ENCODE assay signal across 1 cellular context in the genomic region with DNA sequence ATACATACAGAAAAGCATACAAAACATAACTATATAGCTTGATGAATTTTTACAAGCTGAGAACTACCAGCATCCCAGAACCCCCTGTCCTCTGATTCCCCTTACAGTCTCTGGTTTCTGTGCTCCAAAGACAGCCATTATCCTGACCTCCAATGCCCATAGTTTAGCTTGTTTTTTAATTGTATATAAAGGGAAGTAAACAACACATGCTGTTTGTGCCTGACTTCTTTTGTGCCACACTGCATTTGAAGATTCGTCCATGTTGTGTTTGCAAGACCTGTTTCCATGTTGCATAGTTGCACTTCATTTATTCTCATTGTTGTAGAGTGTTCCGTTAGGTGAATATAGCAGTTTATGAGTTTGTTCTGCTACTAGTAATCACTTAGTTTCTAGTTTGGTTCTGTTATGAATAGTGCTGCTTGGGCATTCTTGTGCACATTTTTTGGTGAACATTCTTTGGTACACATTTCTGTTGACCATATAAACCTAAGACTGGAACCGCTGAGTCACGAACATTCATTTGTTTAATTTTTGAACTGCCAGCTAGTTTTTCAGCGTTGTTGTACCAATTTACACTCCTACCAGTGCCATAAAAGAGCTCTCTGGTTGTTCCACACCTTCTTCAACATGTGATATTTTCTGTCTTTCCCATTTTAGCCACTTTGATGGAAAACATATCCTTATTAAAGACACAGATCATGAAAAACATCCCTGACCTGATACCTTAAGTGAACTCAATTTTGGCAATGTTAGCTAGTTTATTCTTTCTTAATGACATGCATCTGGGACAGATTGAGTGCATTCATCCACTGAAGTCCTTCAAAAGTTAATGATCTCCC.
TF ChIP-seq lines count a peak whose summit lies in the region.

No MANE protein-coding gene starts in this region.

TF ChIP-seq in GM23338, 12 proteins besides CTCF, POLR2A, EP300 and RAD21 (continued from another document):
- no peak for TF ChIP-seq EZH2 (IDR thresholded peaks at IDR 0.05; ENCODE audit: low read depth, unreplicated experiment)
- TF ChIP-seq JUNB (IDR thresholded peaks at IDR 0.05; ENCODE audit: unreplicated experiment), result no peak
- TF ChIP-seq EZH2phosphoT487 (IDR thresholded peaks at IDR 0.05; ENCODE audit: unreplicated experiment), result no peak
- TF ChIP-seq ETS1 (IDR thresholded peaks at IDR 0.05), result no peak
- TF ChIP-seq REST (IDR thresholded peaks at IDR 0.05; ENCODE audit: unreplicated experiment), result no peak
- no peak for TF ChIP-seq NANOG (IDR thresholded peaks at IDR 0.05; ENCODE audit: borderline replicate concordance)
- no peak for TF ChIP-seq CREB1 (CRISPR knock-in tag; IDR thresholded peaks at IDR 0.05; ENCODE audit: low read depth)
- no peak for TF ChIP-seq POLR2AphosphoS5 (IDR thresholded peaks at IDR 0.05; ENCODE audit: low read depth)
